ENCODE assay signal across 8 cellular contexts in the genomic region with DNA sequence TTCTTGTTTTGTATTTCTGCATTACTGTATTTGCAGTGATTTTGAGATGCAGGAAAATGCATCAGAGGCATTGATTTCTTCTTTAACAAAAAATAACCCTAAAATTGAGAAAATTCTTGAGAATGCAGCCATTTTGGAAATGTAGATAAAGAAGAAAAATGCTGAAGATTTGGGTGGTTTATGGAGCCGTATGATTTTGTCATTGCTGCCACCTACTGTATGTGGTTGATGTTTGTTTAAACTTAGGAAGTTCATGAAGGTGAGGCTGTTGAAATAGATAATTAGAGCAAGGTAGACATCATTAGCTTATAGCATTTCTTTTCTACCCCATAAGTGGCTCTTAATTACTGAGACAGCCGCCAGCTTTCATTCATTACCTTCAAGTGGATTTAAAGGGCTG.
DNase-seq lines count a peak whose midpoint lies in the region; ATAC-seq and TF ChIP-seq lines count a peak whose summit lies in the region.

No MANE protein-coding gene starts in this region.

- peak overlapping the region in 1 of 3 donors; percentile 50 for H3K27ac Mint-ChIP-seq in CD4-positive, CD25-positive, alpha-beta regulatory T cell

- no peak overlapping the region for H3K9ac ChIP-seq in fibroblast of lung (ENCODE audit: insufficient read depth, low read length)

- H3K36me3 Mint-ChIP-seq in CD4-positive, CD25-positive, alpha-beta regulatory T cell, result peaks cover 46% of the 10 kb centered on the region

- peak in 2 of 3 donors; percentile 40 to 77 for DNase-seq in CD4-positive, CD25-positive, alpha-beta regulatory T cell
- DNase-seq in H4 (ENCODE audit: low spot score), result peak; percentile 29
- DNase-seq in OCI-M1 (lab: John Stamatoyannopoulos, UW), result peak; percentile 63
- DNase-seq in fibroblast of lung (ENCODE audit: low read depth in 2 of 2), result peak; percentile 33 to 53
- no peak for DNase-seq in thyroid gland
- no peak for DNase-seq in NCI-H226

- intact Hi-C loops in thyroid gland (cut with DNase I), result no loop called here

- no peak overlapping the region for H3K27ac ChIP-seq in CD4-positive, CD25-positive, alpha-beta regulatory T cell (ENCODE audit: insufficient read depth, low read length, poor library complexity, severe bottlenecking)
- no peak overlapping the region for H3K27ac ChIP-seq in fibroblast of lung (ENCODE audit: insufficient read depth, low read length)
- H3K27ac ChIP-seq in thyroid gland, result no peak overlapping the region

- H2AFZ ChIP-seq in fibroblast of lung (ENCODE audit: low read length), result no peak overlapping the region

- no peak overlapping the region for H3K4me2 ChIP-seq in fibroblast of lung (ENCODE audit: extremely low read depth, insufficient read depth, low read length)

- no peak overlapping the region for H3K4me3 ChIP-seq in CD4-positive, CD25-positive, alpha-beta regulatory T cell (ENCODE audit: low read depth, low read length)
- no peak overlapping the region for H3K4me3 ChIP-seq in fibroblast of lung (replicated peaks in 1 of 4; ENCODE audit: control extremely low read depth in 1 of 4, insufficient read depth in 1 of 4, low read depth in 3 of 4, low read length in 4 of 4)
- H3K4me3 ChIP-seq in thyroid gland (replicated peaks in 1 of 3), result no peak overlapping the region

- WGBS in thyroid gland, 2 donors, result 42 to 52% methylated on average over 2 of the region's 2 CpGs

- H3K27me3 ChIP-seq in CD4-positive, CD25-positive, alpha-beta regulatory T cell (ENCODE audit: control insufficient read depth, insufficient read depth, low read length), result no peaks in the 10 kb centered on the region
- H3K27me3 ChIP-seq in fibroblast of lung (ENCODE audit: control insufficient read depth, insufficient read depth, low read length) (no peaks in the 10 kb centered on the region), thyroid gland (no peaks in the 10 kb centered on the region)

- H3K4me3 Mint-ChIP-seq in CD4-positive, CD25-positive, alpha-beta regulatory T cell, result no peak overlapping the region

- H3K27me3 Mint-ChIP-seq in CD4-positive, CD25-positive, alpha-beta regulatory T cell, result no peaks in the 10 kb centered on the region

- H3K9me3 ChIP-seq in CD4-positive, CD25-positive, alpha-beta regulatory T cell (ENCODE audit: control insufficient read depth in 2 of 2, low read length in 2 of 2), result no peaks in the 10 kb centered on the region
- H3K9me3 ChIP-seq in fibroblast of lung (ENCODE audit: control insufficient read depth, insufficient read depth, low read depth, low read length) (no peaks in the 10 kb centered on the region), thyroid gland (no peaks in the 10 kb centered on the region)

- peaks cover 10% of the 10 kb centered on the region for H3K4me1 ChIP-seq in CD4-positive, CD25-positive, alpha-beta regulatory T cell (ENCODE audit: control insufficient read depth, insufficient read depth, low read length, poor library complexity, severe bottlenecking)
- H3K4me1 ChIP-seq in fibroblast of lung (ENCODE audit: control insufficient read depth, extremely low read depth, insufficient read depth, low read length) (peaks cover 4% of the 10 kb centered on the region), thyroid gland (peaks cover 0 to 1% of the 10 kb centered on the region in 2 donors)

- no peak for ATAC-seq in CD4-positive, CD25-positive, alpha-beta regulatory T cell (ENCODE audit: low read depth in 2 of 2)
- ATAC-seq in HG03520 (IDR thresholded peaks at IDR 0.05; ENCODE audit: unreplicated experiment) (no peak), GM18517 (IDR thresholded peaks at IDR 0.05; ENCODE audit: unreplicated experiment) (no peak)

- no peaks in the 10 kb centered on the region for H3K79me2 ChIP-seq in fibroblast of lung (ENCODE audit: control insufficient read depth, insufficient read depth, low read length)

- H4K20me1 ChIP-seq in fibroblast of lung (ENCODE audit: control insufficient read depth, extremely low read depth, insufficient read depth, low read length), result no peaks in the 10 kb centered on the region

- H3K9me3 Mint-ChIP-seq in CD4-positive, CD25-positive, alpha-beta regulatory T cell, result no peaks in the 10 kb centered on the region

- TF ChIP-seq CTCF in fibroblast of lung (conservative IDR thresholded peaks at IDR 0.05 in 1 of 2, IDR thresholded peaks at IDR 0.05 in 1 of 2; ENCODE audit: low read depth in 1 of 2, low read length in 2 of 2) (peak; percentile 26 to 39), thyroid gland (IDR thresholded peaks at IDR 0.05) (peak in 4 of 6 experiments; percentile 23 to 45 (median 40))

- no peak for TF ChIP-seq POLR2A in thyroid gland (IDR thresholded peaks at IDR 0.05)

- peaks cover 13 to 34% (median 22%) of the 10 kb centered on the region in 4 donors for H3K4me1 Mint-ChIP-seq in CD4-positive, CD25-positive, alpha-beta regulatory T cell

- peaks cover 33% of the 10 kb centered on the region for H3K36me3 ChIP-seq in CD4-positive, CD25-positive, alpha-beta regulatory T cell (ENCODE audit: control insufficient read depth, insufficient read depth, low read length)
- peaks cover 6% of the 10 kb centered on the region for H3K36me3 ChIP-seq in fibroblast of lung (ENCODE audit: control insufficient read depth, insufficient read depth, low read length)
- H3K36me3 ChIP-seq in thyroid gland, result peaks cover 4 to 5% of the 10 kb centered on the region in 2 donors

Comparison
In these comparisons a context has a peak if more than half of its experiments do, and no peak if none do; other contexts are left out.
1. DNase-seq: peak in CD4-positive, CD25-positive, alpha-beta regulatory T cell (2 of 3), H4 (single experiment), OCI-M1 (single experiment) and fibroblast of lung (2 of 2); none in thyroid gland (0 of 2) and NCI-H226 (single experiment).